Comparison of ENCODE assay signal across 8 cellular contexts in genomic region chr11:65780770-65781151, GRCh38. TPM values are rescaled to one million over a fixed set of nuclear protein-coding genes. Genes with fewer than 3 reads are reported as not detected.
A peak's percentile ranks its signal among the peaks of the same experiment; 100 is the strongest.
DNase-seq lines count a peak whose midpoint lies in the region; ATAC-seq lines count a peak whose summit lies in the region.

Gene AP5B1, minus strand, starts transcription at chr11:65780976. Its CDS starts 385 bp downstream, at chr11:65780591.

- H3K27ac ChIP-seq in cingulate gyrus (ENCODE audit: low read depth, low read length) = peak within 1 kb of the TSS; percentile 29

- peak; percentile 64 for ATAC-seq in GM21723 (IDR thresholded peaks at IDR 0.05; ENCODE audit: unreplicated experiment)
- peak; percentile 79 for ATAC-seq in left colon
- no peak for ATAC-seq in GM21367 (IDR thresholded peaks at IDR 0.05; ENCODE audit: unreplicated experiment)

- intact Hi-C loops in left colon (cut with DNase I, micrococcal nuclease) = no loop called here

- peak; percentile 93 for DNase-seq in GM03348 (ENCODE audit: low spot score)
- peak; percentile 73 for DNase-seq in M059J (ENCODE audit: low read depth)
- DNase-seq in activated CD4-positive, alpha-beta T cell treated with anti-CD3 and anti-CD28 coated beads for 24 hours (ENCODE audit: low read depth in 2 of 2) = peak; percentile 47 to 63
- DNase-seq in left colon = peak; percentile 58 to 78
- peak; percentile 72 to 77 for DNase-seq in stimulated activated CD4-positive, alpha-beta T cell treated with anti-CD3 and anti-CD28 coated beads, Interleukin-2, amount 100 ng/mL, for 24 hours

RNA-seq across cellular contexts. Expression of gene AP5B1, which starts in this region (rescaled TPM):
- 5.9 and 13.0 TPM in 2 replicates for total RNA-seq in M059J (2014; rRNA removed; shearing (Covaris generic))
- total RNA-seq in left colon = 10 to 100 TPM; 21.7 to 22.4 TPM
